Comparison of ENCODE assay signal across 11 cellular contexts in genomic region chr17:35338230-35338629, GRCh38. TPM values are rescaled to one million over a fixed set of nuclear protein-coding genes. Genes with fewer than 3 reads are reported as not detected.
"Had no signal": no experiment of that assay in that cellular context is flagged by ENCODE, and none has a peak within 500 bp of the region (broad histone marks: within the 10 kb centered on the region; RNA-seq: fewer than 3 reads in every experiment).

No MANE protein-coding gene starts in this region.

- H3K4me3 ChIP-seq: GM23248, GM23338, HAP-1 had no signal

- H3K9ac ChIP-seq: GM23248 had no signal

- FAIRE-seq: H1, H54 had no signal

- DNase-seq: GM23248, GOT3, H7, H9, HCEC 1CT, HFFc6 had no signal

- H3K27ac ChIP-seq: GM23248 had no signal

- H3K4me2 ChIP-seq: GM23338 had no signal

- ATAC-seq: GM23338, HCT116 had no signal

- H2AFZ ChIP-seq: GM23248, GM23338 had no signal

- H3K9me3 ChIP-seq: HAP-1 had no signal

- H3K36me3 ChIP-seq: HAP-1 had no signal

RNA-seq across cellular contexts. Expression of gene SLFN11, which starts 35.2 kb away (rescaled TPM):
- total RNA-seq: GM23338 had no signal
- polyA plus RNA-seq: GM23338 had no signal
